In the genomic region with DNA sequence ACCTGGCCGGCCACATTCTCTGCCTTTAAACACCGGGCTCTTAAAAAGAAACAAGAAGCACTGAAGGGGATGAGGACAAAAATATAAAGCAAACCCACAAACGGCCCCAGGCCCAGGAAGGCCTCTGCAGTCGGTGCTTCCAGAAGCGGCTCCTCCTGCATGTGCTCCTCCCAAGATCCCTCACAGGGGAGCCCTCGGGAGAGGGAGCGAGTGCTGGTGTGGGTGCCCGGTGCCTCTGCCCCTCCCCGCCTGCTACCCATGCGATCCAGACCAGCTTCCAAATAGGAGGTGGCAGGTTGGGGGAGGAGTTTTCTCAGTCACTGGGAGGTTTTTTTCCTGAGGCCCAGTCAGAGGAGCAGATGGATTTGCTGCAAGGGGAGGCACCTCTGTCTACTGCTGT, we compare ENCODE assay signal across 16 cellular contexts. TPM values are rescaled to one million over a fixed set of nuclear protein-coding genes. Genes with fewer than 3 reads are reported as not detected.
DNase-seq lines count a peak whose midpoint lies in the region; ATAC-seq lines count a peak whose summit lies in the region.
"Had no signal": no experiment of that assay in that cellular context is flagged by ENCODE, and none has a peak within 500 bp of the region (broad histone marks: within the 10 kb centered on the region; RNA-seq: fewer than 3 reads in every experiment).

No MANE protein-coding gene starts in this region.

- no peak overlapping the region for H3K4me3 Mint-ChIP-seq in memory B cell
- no peak overlapping the region for H3K4me3 Mint-ChIP-seq in CD4-positive, alpha-beta memory T cell
- H3K4me3 Mint-ChIP-seq: CD4-positive, alpha-beta T cell; IgD-negative memory B cell had no signal

- in situ Hi-C loops in GM23248 (cut with MboI) = no loop called here

- no peaks in the 10 kb centered on the region for H3K79me2 ChIP-seq in GM23248 (ENCODE audit: insufficient read depth)

- intact Hi-C loops in CD4-positive, alpha-beta memory T cell (cut with micrococcal nuclease) = no loop called here

- H3K27me3 ChIP-seq in BLaER1 (no peaks in the 10 kb centered on the region), GM23248 (replicated peaks; ENCODE audit: insufficient read depth) (no peaks in the 10 kb centered on the region)
- no peaks in the 10 kb centered on the region for H3K27me3 ChIP-seq in CD4-positive, alpha-beta memory T cell (ENCODE audit: insufficient read depth, low read length)

- H3K36me3 ChIP-seq in BLaER1 = peaks cover 37% of the 10 kb centered on the region
- H3K36me3 ChIP-seq in SK-N-MC (ENCODE audit: insufficient read depth, low read length) = no peaks in the 10 kb centered on the region; the same call in 1 of the 2 replicates
- H3K36me3 ChIP-seq in CD4-positive, alpha-beta memory T cell (ENCODE audit: insufficient read depth, low read length) = peaks cover 14% of the 10 kb centered on the region
- H3K36me3 ChIP-seq in GM23248 (ENCODE audit: low read depth) = no peaks in the 10 kb centered on the region

- no peaks in the 10 kb centered on the region for H3K9me2 ChIP-seq in GM23248 (ENCODE audit: insufficient read depth)

- no peak overlapping the region for H3K4me3 ChIP-seq in BLaER1
- no peak overlapping the region for H3K4me3 ChIP-seq in SK-N-MC
- no peak overlapping the region for H3K4me3 ChIP-seq in CD4-positive, alpha-beta memory T cell (ENCODE audit: low read length in 2 of 2)
- H3K4me3 ChIP-seq in GM23248 = no peak overlapping the region

- no peak overlapping the region for H2AFZ ChIP-seq in GM23248

- POLR2A ChIA-PET in CD4-positive, alpha-beta memory T cell (lab: Charles Lee; ENCODE audit: partially characterized antibody) = no interaction called here

- H3K9me3 ChIP-seq in BLaER1 (no peaks in the 10 kb centered on the region), SK-N-MC (ENCODE audit: low read depth, low read length) (no peaks in the 10 kb centered on the region), GM23248 (ENCODE audit: low read depth) (no peaks in the 10 kb centered on the region)
- H3K9me3 ChIP-seq in CD4-positive, alpha-beta memory T cell (ENCODE audit: control insufficient read depth in 1 of 2, low read length in 2 of 2) = no peaks in the 10 kb centered on the region

- H3K36me3 Mint-ChIP-seq in memory B cell = peaks cover 17% of the 10 kb centered on the region
- peaks cover 0 to 41% of the 10 kb centered on the region in 2 donors for H3K36me3 Mint-ChIP-seq in CD4-positive, alpha-beta memory T cell

- no peaks in the 10 kb centered on the region for H4K20me1 ChIP-seq in BLaER1
- no peaks in the 10 kb centered on the region for H4K20me1 ChIP-seq in GM23248 (ENCODE audit: insufficient read depth)

- H3K27ac Mint-ChIP-seq in memory B cell = peak overlapping the region; percentile 14
- H3K27ac Mint-ChIP-seq in CD4-positive, alpha-beta memory T cell = peak overlapping the region in 1 of 7 donors; percentile 42
- H3K27ac Mint-ChIP-seq: CD4-positive, alpha-beta T cell had no signal

- CTCF ChIA-PET in CD4-positive, alpha-beta memory T cell (lab: Charles Lee; ENCODE audit: partially characterized antibody) = interaction anchor here (1.0 to 1.9 kb wide), 2 partner anchors 11 to 15 kb away, joined by 4 to 7 read pairs; no protein-coding TSS in a partner anchor

- H3K9ac ChIP-seq in BLaER1 = peak overlapping the region; percentile 74
- H3K9ac ChIP-seq in SK-N-MC (ENCODE audit: insufficient read length) = no peak overlapping the region
- no peak overlapping the region for H3K9ac ChIP-seq in GM23248

- DNase-seq in NCI-H2171 treated with DMSO at 0.1 percent for 48 hours (lab: John Stamatoyannopoulos, UW) (peak; percentile 17), NCI-H2171 (lab: John Stamatoyannopoulos, UW) (no peak), SK-N-MC (ENCODE audit: low read depth, low spot score) (no peak), memory B cell (ENCODE audit: low spot score in 2 of 2) (no peak), GM23248 (no peak)
- DNase-seq in CD4-positive, alpha-beta memory T cell = no peak
- DNase-seq: 8988T; AML-193; C1 segment of cervical spinal cord; CD4-positive, alpha-beta T cell; DND-41; GF-D8 had no signal

- ATAC-seq in memory B cell (ENCODE audit: low read depth) (no peak), HG03159 (IDR thresholded peaks at IDR 0.05; ENCODE audit: unreplicated experiment) (no peak)
- ATAC-seq: HCT116 had no signal

- H3K4me1 ChIP-seq in BLaER1 (peaks cover 69% of the 10 kb centered on the region), GM23248 (ENCODE audit: insufficient read depth) (peaks cover 24% of the 10 kb centered on the region)
- H3K4me1 ChIP-seq in CD4-positive, alpha-beta memory T cell (ENCODE audit: insufficient read depth, low read length) = no peaks in the 10 kb centered on the region

- peaks cover 2% of the 10 kb centered on the region for H3K4me1 Mint-ChIP-seq in memory B cell
- peaks cover 0 to 4% (median 2%) of the 10 kb centered on the region in 4 donors for H3K4me1 Mint-ChIP-seq in CD4-positive, alpha-beta memory T cell

- peaks cover 21% of the 10 kb centered on the region for H3F3A ChIP-seq in GM23248 (ENCODE audit: insufficient read depth)

- H3K4me2 ChIP-seq in BLaER1 (peak overlapping the region; percentile 78), GM23248 (ENCODE audit: unreplicated experiment) (no peak overlapping the region)

- no peaks in the 10 kb centered on the region for H3K9me3 Mint-ChIP-seq in memory B cell
- H3K9me3 Mint-ChIP-seq in CD4-positive, alpha-beta memory T cell = peaks cover 0 to 1% (median 0%) of the 10 kb centered on the region in 8 donors
- H3K9me3 Mint-ChIP-seq: CD4-positive, alpha-beta T cell; IgD-negative memory B cell had no signal

- no peaks in the 10 kb centered on the region for H3K27me3 Mint-ChIP-seq in memory B cell
- no peaks in the 10 kb centered on the region for H3K27me3 Mint-ChIP-seq in CD4-positive, alpha-beta memory T cell
- H3K27me3 Mint-ChIP-seq: CD4-positive, alpha-beta T cell; IgD-negative memory B cell had no signal

- H3K27ac ChIP-seq in BLaER1 = peak overlapping the region; percentile 77
- H3K27ac ChIP-seq in SK-N-MC = peak overlapping the region; percentile 39; the same call in 1 of the 2 replicates
- H3K27ac ChIP-seq in CD4-positive, alpha-beta memory T cell (ENCODE audit: low read depth, low read length) = no peak overlapping the region
- H3K27ac ChIP-seq in GM23248 = no peak overlapping the region

- WGBS in GM23248 (ENCODE audit: low coverage in 1 of 2, low lambda C conversion rate in 2 of 2, missing lambda C conversion rate in 2 of 2), 2 experiments = 71 to 72% methylated on average over 10 of the region's 10 CpGs

RNA-seq across cellular contexts. Expression of gene KDM8, which starts 15.8 kb away (rescaled TPM):
- 10 to 100 TPM; 28.6 to 31.0 TPM for total RNA-seq in CD4-positive, alpha-beta memory T cell
- polyA plus RNA-seq in CD4-positive, alpha-beta memory T cell = 1 to 10 TPM; 4.8 to 8.1 TPM
- 1.8 and 2.5 TPM in 2 replicates for total RNA-seq in GM23248 (2014; rRNA removed; shearing (Covaris generic))
- polyA plus RNA-seq in GM23248 (2016; fragmentation: Nextera tagmentation; extraction: Ambion mirVana) = 2.2 and 3.5 TPM in 2 replicates

RNA-seq across cellular contexts. Expression of gene NSMCE1, which starts 49.4 kb away (rescaled TPM):
- 10 to 100 TPM; 66.6 to 70.7 TPM for total RNA-seq in CD4-positive, alpha-beta memory T cell
- 100 to 1,000 TPM; 142 to 202 TPM for polyA plus RNA-seq in CD4-positive, alpha-beta memory T cell
- 45.3 and 69.3 TPM in 2 replicates for total RNA-seq in GM23248 (2014; rRNA removed; shearing (Covaris generic))
- polyA plus RNA-seq in GM23248 (2016; fragmentation: Nextera tagmentation; extraction: Ambion mirVana) = 99.3 and 107 TPM in 2 replicates

Comparison
In these comparisons a context has a peak if more than half of its experiments do, and no peak if none do; other contexts are left out.
1. H3K27ac ChIP-seq: peak in BLaER1 (single experiment) and SK-N-MC (single experiment); none in CD4-positive, alpha-beta memory T cell (single experiment) and GM23248 (single experiment).